ENCODE assay signal across 9 cellular contexts in genomic region chr2:239291505-239292350, GRCh38.
DNase-seq lines count a peak whose midpoint lies in the region; ATAC-seq and TF ChIP-seq lines count a peak whose summit lies in the region.
"Had no signal": no experiment of that assay in that cellular context is flagged by ENCODE, and none has a peak within 500 bp of the region (broad histone marks: within the 10 kb centered on the region; RNA-seq: fewer than 3 reads in every experiment).

No MANE protein-coding gene starts in this region.

- TF ChIP-seq CTCF in gastroesophageal sphincter (IDR thresholded peaks at IDR 0.05): no peak
- TF ChIP-seq CTCF in neural cell (IDR thresholded peaks at IDR 0.05; ENCODE audit: poor library complexity, severe bottlenecking): no peak

- DNase-seq in NCI-H2107 (lab: John Stamatoyannopoulos, UW) (peak; percentile 84), T1000 (lab: John Stamatoyannopoulos, UW) (no peak), NCI-H2171 treated with DMSO at 0.1 percent for 48 hours (lab: John Stamatoyannopoulos, UW) (no peak)
- DNase-seq: stimulated activated CD4-positive, alpha-beta T cell treated with anti-CD3 and anti-CD28 coated beads, Interleukin-4, amount 100 ng/mL, for 24 hours had no signal

- H3K9me3 ChIP-seq in BLaER1 treated with 17β-estradiol and CSF1 and Interleukin-3, amounts not matched to agents 10 nM and 100 nM (replicated peaks in 1 of 11): no peaks in the 10 kb centered on the region
- H3K9me3 ChIP-seq in gastroesophageal sphincter (no peaks in the 10 kb centered on the region), neural cell (ENCODE audit: low read length) (no peaks in the 10 kb centered on the region)

- peak overlapping the region in 3 of 11 experiments; percentile 4 to 47 (median 22); a peak in 3 of 22 replicates for H3K27ac ChIP-seq in BLaER1 treated with 17β-estradiol and CSF1 and Interleukin-3, amounts not matched to agents 10 nM and 100 nM
- H3K27ac ChIP-seq in gastroesophageal sphincter (peak overlapping the region; percentile 8 to 84 (median 80)), neural cell (ENCODE audit: low read length) (peak overlapping the region; percentile 39)

- H4K20me1 ChIP-seq in BLaER1 treated with 17β-estradiol and CSF1 and Interleukin-3, amounts not matched to agents 10 nM and 100 nM: peaks cover 76 to 98% (median 86%) of the 10 kb centered on the region in 11 experiments; a peak in 21 of 22 replicates
- no peaks in the 10 kb centered on the region for H4K20me1 ChIP-seq in neural cell (ENCODE audit: insufficient read depth)

- no peak overlapping the region for H3K4me3 ChIP-seq in BLaER1 treated with 17β-estradiol and CSF1 and Interleukin-3, amounts not matched to agents 10 nM and 100 nM
- H3K4me3 ChIP-seq in gastroesophageal sphincter (no peak overlapping the region), neural cell (ENCODE audit: low read length) (peak overlapping the region; percentile 36)

- no peaks in the 10 kb centered on the region for H3K27me3 ChIP-seq in BLaER1 treated with 17β-estradiol and CSF1 and Interleukin-3, amounts not matched to agents 10 nM and 100 nM
- no peaks in the 10 kb centered on the region for H3K27me3 ChIP-seq in gastroesophageal sphincter
- no peaks in the 10 kb centered on the region for H3K27me3 ChIP-seq in neural cell (ENCODE audit: insufficient read depth, low read depth, low read length)

- TF ChIP-seq RAD21 in neural cell (conservative IDR thresholded peaks at IDR 0.05): no peak

- TF ChIP-seq EP300 in gastroesophageal sphincter (IDR thresholded peaks at IDR 0.05) (no peak), neural cell (conservative IDR thresholded peaks at IDR 0.05; ENCODE audit: poor library complexity, severe bottlenecking) (no peak)

- H3K9me2 ChIP-seq in neural cell (ENCODE audit: insufficient read depth, low read length): no peaks in the 10 kb centered on the region

- 83 to 91% methylated on average over 5 of the region's 29 CpGs for WGBS in gastroesophageal sphincter (ENCODE audit: low coverage in 1 of 2), 2 donors

- no peaks in the 10 kb centered on the region; a peak in 1 of 22 replicates for H3K36me3 ChIP-seq in BLaER1 treated with 17β-estradiol and CSF1 and Interleukin-3, amounts not matched to agents 10 nM and 100 nM
- no peaks in the 10 kb centered on the region for H3K36me3 ChIP-seq in gastroesophageal sphincter
- H3K36me3 ChIP-seq in neural cell (ENCODE audit: insufficient read depth, low read length): no peaks in the 10 kb centered on the region

- peak overlapping the region; percentile 29 for H2AFZ ChIP-seq in neural cell (ENCODE audit: low read depth, low read length)

- TF ChIP-seq POLR2A in gastroesophageal sphincter (IDR thresholded peaks at IDR 0.05): no peak

- H3F3A ChIP-seq in neural cell (ENCODE audit: insufficient read depth, low read length, poor library complexity, severe bottlenecking): no peaks in the 10 kb centered on the region

- H3K9ac ChIP-seq in BLaER1 treated with 17β-estradiol and CSF1 and Interleukin-3, amounts not matched to agents 10 nM and 100 nM: peak overlapping the region in 3 of 11 experiments; percentile 24 to 50 (median 24); a peak in 1 of 22 replicates
- peak overlapping the region; percentile 55 for H3K9ac ChIP-seq in neural cell (ENCODE audit: low read length)

- ATAC-seq in gastroesophageal sphincter (no peak), GM18511 (IDR thresholded peaks at IDR 0.05; ENCODE audit: unreplicated experiment) (no peak), HG03520 (IDR thresholded peaks at IDR 0.05; ENCODE audit: unreplicated experiment) (no peak)

- no peaks in the 10 kb centered on the region for H3K79me2 ChIP-seq in neural cell (replicated peaks; ENCODE audit: insufficient read depth, low read length)

- H3K4me2 ChIP-seq in BLaER1 treated with 17β-estradiol and CSF1 and Interleukin-3, amounts not matched to agents 10 nM and 100 nM: peak overlapping the region in 9 of 11 experiments; percentile 4 to 77 (median 59); a peak in 17 of 22 replicates
- H3K4me2 ChIP-seq in neural cell (ENCODE audit: low read length): no peak overlapping the region

- peaks cover 38 to 90% (median 83%) of the 10 kb centered on the region in 10 experiments for H3K4me1 ChIP-seq in BLaER1 treated with 17β-estradiol and CSF1 and Interleukin-3, amounts not matched to agents 10 nM and 100 nM
- peaks cover 0 to 98% (median 64%) of the 10 kb centered on the region in 3 donors for H3K4me1 ChIP-seq in gastroesophageal sphincter

TF ChIP-seq in neural cell, 6 proteins besides CTCF, POLR2A, EP300 and RAD21:
- TF ChIP-seq POLR2AphosphoS5 (IDR thresholded peaks at IDR 0.05) (no peak), EZH2 (IDR thresholded peaks at IDR 0.05; ENCODE audit: borderline replicate concordance, insufficient read depth, low read length, poor library complexity, severe bottlenecking) (no peak), SMC3 (conservative IDR thresholded peaks at IDR 0.05; ENCODE audit: poor library complexity) (no peak), MXI1 (conservative IDR thresholded peaks at IDR 0.05; ENCODE audit: poor library complexity, severe bottlenecking) (no peak), TAF1 (IDR thresholded peaks at IDR 0.05; ENCODE audit: low read depth) (no peak)
- TF ChIP-seq, protein P1, sequence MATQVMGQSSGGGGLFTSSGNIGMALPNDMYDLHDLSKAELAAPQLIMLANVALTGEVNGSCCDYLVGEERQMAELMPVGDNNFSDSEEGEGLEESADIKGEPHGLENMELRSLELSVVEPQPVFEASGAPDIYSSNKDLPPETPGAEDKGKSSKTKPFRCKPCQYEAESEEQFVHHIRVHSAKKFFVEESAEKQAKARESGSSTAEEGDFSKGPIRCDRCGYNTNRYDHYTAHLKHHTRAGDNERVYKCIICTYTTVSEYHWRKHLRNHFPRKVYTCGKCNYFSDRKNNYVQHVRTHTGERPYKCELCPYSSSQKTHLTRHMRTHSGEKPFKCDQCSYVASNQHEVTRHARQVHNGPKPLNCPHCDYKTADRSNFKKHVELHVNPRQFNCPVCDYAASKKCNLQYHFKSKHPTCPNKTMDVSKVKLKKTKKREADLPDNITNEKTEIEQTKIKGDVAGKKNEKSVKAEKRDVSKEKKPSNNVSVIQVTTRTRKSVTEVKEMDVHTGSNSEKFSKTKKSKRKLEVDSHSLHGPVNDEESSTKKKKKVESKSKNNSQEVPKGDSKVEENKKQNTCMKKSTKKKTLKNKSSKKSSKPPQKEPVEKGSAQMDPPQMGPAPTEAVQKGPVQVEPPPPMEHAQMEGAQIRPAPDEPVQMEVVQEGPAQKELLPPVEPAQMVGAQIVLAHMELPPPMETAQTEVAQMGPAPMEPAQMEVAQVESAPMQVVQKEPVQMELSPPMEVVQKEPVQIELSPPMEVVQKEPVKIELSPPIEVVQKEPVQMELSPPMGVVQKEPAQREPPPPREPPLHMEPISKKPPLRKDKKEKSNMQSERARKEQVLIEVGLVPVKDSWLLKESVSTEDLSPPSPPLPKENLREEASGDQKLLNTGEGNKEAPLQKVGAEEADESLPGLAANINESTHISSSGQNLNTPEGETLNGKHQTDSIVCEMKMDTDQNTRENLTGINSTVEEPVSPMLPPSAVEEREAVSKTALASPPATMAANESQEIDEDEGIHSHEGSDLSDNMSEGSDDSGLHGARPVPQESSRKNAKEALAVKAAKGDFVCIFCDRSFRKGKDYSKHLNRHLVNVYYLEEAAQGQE (IDR thresholded peaks at IDR 0.05; ENCODE audit: borderline replicate concordance): no peak
